In the genomic region with DNA sequence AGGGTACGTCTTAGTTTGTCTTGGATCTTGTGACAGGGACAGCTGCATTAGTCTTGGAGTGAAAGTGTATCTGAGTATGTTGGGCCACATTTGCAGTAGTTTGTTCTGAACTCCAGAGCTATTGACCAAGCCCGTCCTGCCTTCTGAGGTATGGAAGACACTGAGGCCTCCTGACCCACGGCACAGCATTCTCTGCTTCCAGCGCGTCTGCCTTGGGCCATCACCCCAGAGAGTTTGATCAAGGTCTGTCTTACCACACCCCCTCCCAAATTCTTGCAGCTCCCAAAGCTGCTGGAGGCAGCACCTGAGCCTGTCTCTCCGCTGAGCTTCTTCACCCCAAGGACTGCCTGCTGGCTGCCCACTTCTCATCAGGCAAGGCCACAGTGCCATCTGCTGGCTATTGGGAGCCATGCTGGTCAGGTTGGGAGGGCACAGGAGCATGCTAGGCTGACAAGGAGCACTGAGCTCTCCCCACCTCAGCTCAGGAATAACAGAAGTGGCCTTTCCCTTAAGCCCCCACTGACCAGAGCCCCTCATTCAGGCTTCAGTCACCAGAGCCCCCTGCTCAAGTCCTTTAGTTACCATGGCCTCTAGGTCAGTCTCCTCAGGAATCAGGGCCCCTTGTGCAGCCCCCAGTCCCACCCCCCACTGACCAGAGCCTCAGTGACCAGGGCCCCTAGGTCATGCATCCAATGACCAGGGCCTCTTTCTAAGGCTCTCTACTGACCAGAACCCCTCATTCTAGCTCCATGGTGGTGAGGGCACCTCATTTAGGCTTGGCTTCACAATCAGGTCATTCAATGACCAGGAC, we compare ENCODE assay signal across 8 cellular contexts. TPM values are rescaled to one million over a fixed set of nuclear protein-coding genes. Genes with fewer than 3 reads are reported as not detected.
DNase-seq lines count a peak whose midpoint lies in the region; ATAC-seq and TF ChIP-seq lines count a peak whose summit lies in the region.

No MANE protein-coding gene starts in this region.

- TF ChIP-seq CTCF in C4-2B (conservative IDR thresholded peaks at IDR 0.05) (peak; percentile 93), endothelial cell (IDR thresholded peaks at IDR 0.05; ENCODE audit: unreplicated experiment) (peak; percentile 72), mucosa of descending colon (IDR thresholded peaks at IDR 0.05) (peak; percentile 76)

- no peaks in the 10 kb centered on the region for H3K9me3 ChIP-seq in mucosa of descending colon

- DNase-seq in NCI-H82 (lab: John Stamatoyannopoulos, UW), result peak; percentile 78
- peak; percentile 85 for DNase-seq in activated CD8-positive, alpha-beta memory T cell treated with anti-CD3 and anti-CD28 coated beads for 24 hours
- peak; percentile 85 for DNase-seq in endothelial cell (ENCODE audit: low spot score)
- peak; percentile 64 to 84 (median 80) for DNase-seq in mucosa of descending colon
- peak; percentile 46 for DNase-seq in stimulated activated CD8-positive, alpha-beta memory T cell treated with anti-CD3 and anti-CD28 coated beads, Interleukin-4, amount 100 ng/mL, for 24 hours (ENCODE audit: low read depth)

- intact Hi-C loops in mucosa of descending colon (cut with DNase I, micrococcal nuclease), result no loop called here

- no peak overlapping the region for H3K4me3 ChIP-seq in mucosa of descending colon

- H3K27ac ChIP-seq in C4-2B, result no peak overlapping the region

- H3K9me3 Mint-ChIP-seq in endothelial cell (ENCODE audit: unreplicated experiment), result no peaks in the 10 kb centered on the region

- peak; percentile 92 for ATAC-seq in GM19043 (IDR thresholded peaks at IDR 0.05; ENCODE audit: low read depth, unreplicated experiment)
- peak; percentile 87 for ATAC-seq in HG03439 (IDR thresholded peaks at IDR 0.05; ENCODE audit: unreplicated experiment)
- ATAC-seq in mucosa of descending colon, result peak; percentile 94

- H3K4me3 Mint-ChIP-seq in endothelial cell (ENCODE audit: unreplicated experiment), result no peak overlapping the region

- H3K27me3 Mint-ChIP-seq in endothelial cell (ENCODE audit: unreplicated experiment), result peaks cover 4% of the 10 kb centered on the region

- no peak overlapping the region for H3K27ac Mint-ChIP-seq in endothelial cell (ENCODE audit: unreplicated experiment)

- no peaks in the 10 kb centered on the region for H3K4me1 Mint-ChIP-seq in endothelial cell (ENCODE audit: unreplicated experiment)

- no peaks in the 10 kb centered on the region for H3K4me1 ChIP-seq in mucosa of descending colon (ENCODE audit: low read depth)

- no peaks in the 10 kb centered on the region for H3K36me3 ChIP-seq in mucosa of descending colon (ENCODE audit: low read depth)

- no peaks in the 10 kb centered on the region for H3K36me3 Mint-ChIP-seq in endothelial cell (ENCODE audit: low read depth, unreplicated experiment)

RNA-seq across cellular contexts. Expression of gene SMPD1, which starts 27.2 kb away (rescaled TPM):
- total RNA-seq in endothelial cell (ENCODE audit: unreplicated experiment) (24.8 TPM), mucosa of descending colon (10 to 100 TPM; 45.3 to 86.6 (median 62.0) TPM)

RNA-seq across cellular contexts. Expression of gene CAVIN3, which starts 42.8 kb away (rescaled TPM):
- total RNA-seq in endothelial cell (ENCODE audit: unreplicated experiment) (91.0 TPM), mucosa of descending colon (10 to 100 TPM in 2 of 3 donors, 1 to 10 TPM in 1; 4.6 to 21.3 (median 20.7) TPM)

RNA-seq across cellular contexts. Expression of gene APBB1, which starts 55.8 kb away (rescaled TPM):
- total RNA-seq in endothelial cell (ENCODE audit: unreplicated experiment), result 43.6 TPM
- total RNA-seq in mucosa of descending colon, result 10 to 100 TPM in 1 of 3 donors, 1 to 10 TPM in 2; 5.2 to 64.7 (median 8.3) TPM
